In the genomic region with DNA sequence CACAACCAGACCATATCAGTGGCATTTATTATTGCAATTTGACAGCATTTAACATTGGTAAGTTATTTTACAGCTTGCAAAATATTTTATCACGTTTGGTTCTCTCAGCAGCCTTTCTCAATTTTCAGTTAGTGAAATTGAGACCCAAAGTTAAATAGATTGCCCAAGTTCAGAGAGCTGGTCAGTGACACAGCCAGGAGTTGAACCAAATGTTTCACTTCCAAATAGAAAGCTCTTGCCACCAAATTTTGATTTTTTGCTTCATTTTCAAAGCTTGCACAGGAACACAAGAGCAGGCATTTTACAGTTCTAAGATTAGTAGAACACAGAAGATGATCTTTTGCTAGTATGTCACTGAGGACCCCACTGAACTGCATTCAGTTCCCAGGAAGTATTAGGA, we compare ENCODE assay signal across 28 cellular contexts.
"Had no signal": no experiment of that assay in that cellular context is flagged by ENCODE, and none has a peak within 500 bp of the region (broad histone marks: within the 10 kb centered on the region; RNA-seq: fewer than 3 reads in every experiment).

No MANE protein-coding gene starts in this region.

- H3K27ac Mint-ChIP-seq: natural killer cell; nephron; neural progenitor cell; progenitor cell of endocrine pancreas; stimulated activated effector memory CD8-positive, alpha-beta T cell treated with anti-CD3 and anti-CD28 coated beads, Interleukin-12 subunit alpha, Interleukin-12 subunit beta, amount 100 ng/mL, for 72 hours; stimulated activated naive B cell treated with anti-CD40 and anti-IgM and Interleukin-4, amounts not matched to agents 10 μg/mL and 1 μg/mL and 100 μg/mL, for 72 hours; stimulated activated naive CD8-positive, alpha-beta T cell treated with anti-CD3 and anti-CD28 coated beads, Interleukin-15, Interleukin-2, amounts not matched to agents 100 ng/mL and 50 ng/mL, for 24 hours had no signal

- H2AFZ ChIP-seq: neural progenitor cell, parathyroid adenoma had no signal

- H3K4me3 ChIP-seq: neural progenitor cell, ovary, psoas muscle, right lobe of liver, sigmoid colon, stomach, thoracic aorta, thyroid gland, tibial nerve, upper lobe of left lung, uterus had no signal

- H3K27me3 Mint-ChIP-seq: progenitor cell of endocrine pancreas had no signal

- H3K27ac ChIP-seq: neural progenitor cell, ovary, parathyroid adenoma, psoas muscle, sigmoid colon, stomach, thoracic aorta, thyroid gland, tibial nerve, upper lobe of left lung, uterus had no signal

- H3K4me2 ChIP-seq: neural progenitor cell had no signal

- DNase-seq: natural killer cell; occipital lobe; ovary; posterior cingulate gyrus; psoas muscle; right cardiac atrium; sigmoid colon; small intestine; stimulated activated CD4-positive, alpha-beta T cell treated with anti-CD3 and anti-CD28 coated beads, Interleukin-15, amount 100 ng/mL, for 24 hours; stimulated activated CD4-positive, alpha-beta T cell treated with anti-CD3 and anti-CD28 coated beads, Interleukin-2, amount 100 ng/mL, for 24 hours; stimulated activated CD4-positive, alpha-beta T cell treated with anti-CD3 and anti-CD28 coated beads, Interleukin-2, amount 100 ng/mL, for 48 hours; stimulated activated CD4-positive, alpha-beta T cell treated with anti-CD3 and anti-CD28 coated beads, Interleukin-4, amount 100 ng/mL, for 24 hours; stimulated activated naive B cell treated with anti-CD40 and anti-IgM and Interleukin-4, amounts not matched to agents 10 μg/mL and 1 μg/mL and 100 μg/mL, for 72 hours; stimulated activated naive CD4-positive, alpha-beta T cell treated with Interleukin-2 at 50 U/mL for 16 hours; stomach; thyroid gland; trophoblast cell; upper lobe of left lung; uterus had no signal

- H3K36me3 ChIP-seq: neural progenitor cell, ovary, right lobe of liver, sigmoid colon, stomach, thoracic aorta, thyroid gland, tibial nerve, upper lobe of left lung, uterus had no signal

- H3K9me3 Mint-ChIP-seq: nephron had no signal

- H3K79me2 ChIP-seq: parathyroid adenoma had no signal

- H3K36me3 Mint-ChIP-seq: natural killer cell; neural progenitor cell; stimulated activated effector memory CD8-positive, alpha-beta T cell treated with anti-CD3 and anti-CD28 coated beads, Interleukin-12 subunit alpha, Interleukin-12 subunit beta, amount 100 ng/mL, for 72 hours; stimulated activated naive B cell treated with anti-CD40 and anti-IgM and Interleukin-4, amounts not matched to agents 10 μg/mL and 1 μg/mL and 100 μg/mL, for 72 hours had no signal

- H3K4me1 Mint-ChIP-seq: natural killer cell; stimulated activated effector memory CD8-positive, alpha-beta T cell treated with anti-CD3 and anti-CD28 coated beads, Interleukin-12 subunit alpha, Interleukin-12 subunit beta, amount 100 ng/mL, for 72 hours; stimulated activated naive B cell treated with anti-CD40 and anti-IgM and Interleukin-4, amounts not matched to agents 10 μg/mL and 1 μg/mL and 100 μg/mL, for 72 hours had no signal

- ATAC-seq: natural killer cell; psoas muscle; right cardiac atrium; stimulated activated effector memory CD8-positive, alpha-beta T cell treated with anti-CD3 and anti-CD28 coated beads, Interleukin-12 subunit alpha, Interleukin-12 subunit beta, amount 100 ng/mL, for 72 hours; stimulated activated naive B cell treated with anti-CD40 and anti-IgM and Interleukin-4, amounts not matched to agents 10 μg/mL and 1 μg/mL and 100 μg/mL, for 72 hours had no signal

- H3K4me3 Mint-ChIP-seq: natural killer cell; nephron; neural progenitor cell; stimulated activated effector memory CD8-positive, alpha-beta T cell treated with anti-CD3 and anti-CD28 coated beads, Interleukin-12 subunit alpha, Interleukin-12 subunit beta, amount 100 ng/mL, for 72 hours; stimulated activated naive B cell treated with anti-CD40 and anti-IgM and Interleukin-4, amounts not matched to agents 10 μg/mL and 1 μg/mL and 100 μg/mL, for 72 hours; stimulated activated naive CD8-positive, alpha-beta T cell treated with anti-CD3 and anti-CD28 coated beads, Interleukin-15, Interleukin-2, amounts not matched to agents 100 ng/mL and 50 ng/mL, for 24 hours had no signal

- H3K4me1 ChIP-seq: parathyroid adenoma, psoas muscle, sigmoid colon, stomach, thyroid gland, tibial nerve, upper lobe of left lung, uterus had no signal

- FAIRE-seq: small intestine had no signal

- H3K27me3 ChIP-seq: neural progenitor cell, ovary, right lobe of liver, sigmoid colon, stomach, thyroid gland, tibial nerve, upper lobe of left lung, uterus had no signal
